ENCODE assay signal across 11 cellular contexts in the genomic region with DNA sequence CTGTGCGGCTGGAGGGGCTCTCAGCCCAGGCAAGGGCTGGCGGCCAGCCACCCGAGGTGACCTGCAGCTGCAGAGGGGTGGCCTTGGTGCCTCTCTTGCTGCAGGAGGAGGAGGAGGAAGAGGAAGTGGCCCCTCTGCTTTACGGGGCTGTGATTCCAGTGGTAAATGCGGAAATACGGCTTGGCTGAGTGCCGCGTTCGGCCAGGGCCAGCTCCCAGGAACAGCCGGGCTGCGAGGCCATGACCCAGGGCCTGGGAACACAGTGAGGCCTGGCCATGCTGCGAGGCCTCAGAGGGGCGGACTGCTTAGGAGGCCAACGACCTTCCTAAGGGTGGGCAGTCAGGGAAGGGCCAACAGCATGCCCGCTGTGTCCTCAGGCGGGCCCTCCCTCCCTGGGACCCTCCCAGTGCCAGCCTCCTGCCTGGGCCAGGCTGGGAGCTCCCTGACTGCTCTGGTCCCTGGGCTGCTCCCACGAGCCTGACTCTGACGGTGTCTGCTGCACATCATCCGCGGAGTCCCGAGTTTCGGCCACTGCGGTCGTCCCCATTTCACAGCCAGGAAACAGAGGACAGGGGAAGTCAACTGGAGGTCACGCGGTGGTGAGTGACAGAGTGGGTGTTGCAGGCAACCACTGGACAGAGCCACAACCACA. TPM values are rescaled to one million over a fixed set of nuclear protein-coding genes. Genes with fewer than 3 reads are reported as not detected.
A peak's percentile ranks its signal among the peaks of the same experiment; 100 is the strongest.
DNase-seq lines count a peak whose midpoint lies in the region; ATAC-seq, FAIRE-seq and TF ChIP-seq lines count a peak whose summit lies in the region.
"Had no signal": no experiment of that assay in that cellular context is flagged by ENCODE, and none has a peak within 500 bp of the region (broad histone marks: within the 10 kb centered on the region; RNA-seq: fewer than 3 reads in every experiment).

No MANE protein-coding gene starts in this region.

- TF ChIP-seq CTCF in adrenal gland (IDR thresholded peaks at IDR 0.05) = no peak

- intact Hi-C loops in adrenal gland (cut with DNase I) = loop anchor here (5.0 to 10.0 kb wide), 3 partner anchors 125 to 413 kb away; partner anchors contain the start of genes CDPF1 (in 1 of the 2) and GTSE1 (in 1 of the 2)

- no peak for FAIRE-seq in H54 (lab: Jason Lieb, UNC)

- H3K27ac Mint-ChIP-seq in IgD-negative memory B cell = peak overlapping the region; percentile 71 to 94 (median 83)
- H3K27ac Mint-ChIP-seq in memory B cell = peak overlapping the region; percentile 92
- H3K27ac Mint-ChIP-seq: activated naive CD4-positive, alpha-beta T cell treated with anti-CD3 and anti-CD28 coated beads, Interleukin-2, amount 50 U/mL, for 24 hours had no signal

- H3K27ac ChIP-seq in adrenal gland = peak overlapping the region in 4 of 5 donors; percentile 58 to 94 (median 76)
- peak overlapping the region; percentile 9 for H3K27ac ChIP-seq in thymus (ENCODE audit: low read depth)

- H3K27me3 Mint-ChIP-seq in IgD-negative memory B cell = no peaks in the 10 kb centered on the region
- no peaks in the 10 kb centered on the region for H3K27me3 Mint-ChIP-seq in memory B cell
- H3K27me3 Mint-ChIP-seq: activated naive CD4-positive, alpha-beta T cell treated with anti-CD3 and anti-CD28 coated beads, Interleukin-2, amount 50 U/mL, for 24 hours had no signal

- no peaks in the 10 kb centered on the region for H3K9me3 ChIP-seq in adrenal gland (replicated peaks in 1 of 3)
- H3K9me3 ChIP-seq in thymus (ENCODE audit: control insufficient read depth) = no peaks in the 10 kb centered on the region

- no peak for TF ChIP-seq POLR2A in adrenal gland (IDR thresholded peaks at IDR 0.05)
- no peak for TF ChIP-seq POLR2A in H54 (IDR thresholded peaks at IDR 0.05; ENCODE audit: low read depth, low read length)

- H3K36me3 Mint-ChIP-seq in IgD-negative memory B cell (peaks cover 1% of the 10 kb centered on the region), memory B cell (peaks cover 3% of the 10 kb centered on the region)
- H3K36me3 Mint-ChIP-seq: activated naive CD4-positive, alpha-beta T cell treated with anti-CD3 and anti-CD28 coated beads, Interleukin-2, amount 50 U/mL, for 24 hours had no signal

- H3K9me3 Mint-ChIP-seq in IgD-negative memory B cell (no peaks in the 10 kb centered on the region), memory B cell (no peaks in the 10 kb centered on the region)
- H3K9me3 Mint-ChIP-seq: activated naive CD4-positive, alpha-beta T cell treated with anti-CD3 and anti-CD28 coated beads, Interleukin-2, amount 50 U/mL, for 24 hours had no signal

- H3K4me1 Mint-ChIP-seq in IgD-negative memory B cell (peaks cover 5 to 20% (median 12%) of the 10 kb centered on the region in 3 donors), memory B cell (peaks cover 19% of the 10 kb centered on the region)
- H3K4me1 Mint-ChIP-seq: activated naive CD4-positive, alpha-beta T cell treated with anti-CD3 and anti-CD28 coated beads, Interleukin-2, amount 50 U/mL, for 24 hours had no signal

- ATAC-seq in memory B cell (ENCODE audit: low read depth) (peak; percentile 91), GM18517 (IDR thresholded peaks at IDR 0.05; ENCODE audit: unreplicated experiment) (no peak)

- 9 to 75% (median 41%) methylated on average over 5 to 26 of the region's 26 CpGs for WGBS in adrenal gland, 4 donors
- 72% methylated on average over 26 of the region's 26 CpGs for WGBS in thymus

- H3K27me3 ChIP-seq in adrenal gland (no peaks in the 10 kb centered on the region), thymus (ENCODE audit: control insufficient read depth, insufficient read depth) (no peaks in the 10 kb centered on the region)

- DNase-seq in adrenal gland = peak; percentile 64 to 86 (median 81)
- DNase-seq in memory B cell (ENCODE audit: low spot score in 2 of 2) = peak in 1 of 2 donors; percentile 54
- no peak for DNase-seq in stimulated activated CD4-positive, alpha-beta T cell treated with anti-CD3 and anti-CD28 coated beads, Interleukin-12 subunit alpha, Interleukin-12 subunit beta, amount 100 ng/mL, for 4 hours
- no peak for DNase-seq in H54 (ENCODE audit: insufficient read length, low spot score)
- DNase-seq: activated CD4-positive, alpha-beta T cell treated with anti-CD3 and anti-CD28 coated beads for 4 hours; NCI-H1436 treated with DMSO at 0.1 percent for 48 hours; stimulated activated CD8-positive, alpha-beta memory T cell treated with anti-CD3 and anti-CD28 coated beads, Interleukin-4, amount 100 ng/mL, for 48 hours had no signal

- H3K4me1 ChIP-seq in adrenal gland (replicated peaks in 1 of 2) (peaks cover 20 to 25% of the 10 kb centered on the region in 2 donors), thymus (ENCODE audit: control insufficient read depth, insufficient read depth, low read length) (no peaks in the 10 kb centered on the region)

- no peak overlapping the region for H3K4me3 ChIP-seq in adrenal gland
- H3K4me3 ChIP-seq in thymus (ENCODE audit: low read length) = no peak overlapping the region

- H3K4me3 Mint-ChIP-seq in IgD-negative memory B cell (peak overlapping the region; percentile 78 to 96 (median 90)), memory B cell (peak overlapping the region; percentile 92)
- H3K4me3 Mint-ChIP-seq: activated naive CD4-positive, alpha-beta T cell treated with anti-CD3 and anti-CD28 coated beads, Interleukin-2, amount 50 U/mL, for 24 hours had no signal

- H3K36me3 ChIP-seq in adrenal gland (replicated peaks in 1 of 2) = no peaks in the 10 kb centered on the region
- no peaks in the 10 kb centered on the region for H3K36me3 ChIP-seq in thymus (ENCODE audit: control insufficient read depth, insufficient read depth)

RNA-seq across cellular contexts. Expression of gene PPARA, which starts 20.8 kb away (rescaled TPM):
- polyA plus RNA-seq in IgD-negative memory B cell (7.1 TPM), adrenal gland (10 to 100 TPM in 1 of 3 donors, 1 to 10 TPM in 2; 5.1 to 17.0 (median 8.4) TPM), thymus (4.5 TPM)
- 100 to 1,000 TPM in 1 of 8 donors, 10 to 100 TPM in 7; 27.6 to 208 (median 41.7) TPM for total RNA-seq in adrenal gland

Comparison
In these comparisons a context has a peak if more than half of its experiments do, and no peak if none do; other contexts are left out.
1. DNase-seq: peak in adrenal gland (7 of 7); none in stimulated activated CD4-positive, alpha-beta T cell treated with anti-CD3 and anti-CD28 coated beads, Interleukin-12 subunit alpha, Interleukin-12 subunit beta, amount 100 ng/mL, for 4 hours (single experiment) and H54 (single experiment).